20 cellular contexts compared by ENCODE assay signal in genomic region chr15:40990789-40991188, GRCh38. TPM values are rescaled to one million over a fixed set of nuclear protein-coding genes. Genes with fewer than 3 reads are reported as not detected.
DNase-seq lines count a peak whose midpoint lies in the region; ATAC-seq and TF ChIP-seq lines count a peak whose summit lies in the region.
"Had no signal": no experiment of that assay in that cellular context is flagged by ENCODE, and none has a peak within 500 bp of the region (broad histone marks: within the 10 kb centered on the region; RNA-seq: fewer than 3 reads in every experiment).

No MANE protein-coding gene starts in this region.

- H4K91ac ChIP-seq in IMR-90 (ENCODE audit: insufficient read depth, low read depth, low read length) = peak overlapping the region; percentile 81

- H2AK9ac ChIP-seq in IMR-90 (replicated peaks; ENCODE audit: low read depth, low read length, poor library complexity) = no peak overlapping the region

- H3K4me2 ChIP-seq in IMR-90 (ENCODE audit: low read depth, low read length) = no peak overlapping the region

- H3K9me1 ChIP-seq in IMR-90 (ENCODE audit: insufficient read depth, low read length) = peaks cover 15% of the 10 kb centered on the region

- peak overlapping the region; percentile 81; the same call in 1 of the 2 replicates for H3K18ac ChIP-seq in IMR-90 (ENCODE audit: low read depth, low read length)

- DNase-seq in activated CD4-positive, alpha-beta T cell treated with anti-CD3 and anti-CD28 coated beads, Interleukin-2, amount 50 U/mL, for 48 hours = peak; percentile 16 to 31
- DNase-seq in activated CD4-positive, alpha-beta T cell treated with anti-CD3 and anti-CD28 coated beads, Interleukin-2, amount 50 U/mL, for 1 hour = no peak
- DNase-seq in A673 (ENCODE audit: low spot score) (no peak), IMR-90 (no peak), foreskin melanocyte (peak; percentile 88), NCI-H1930 (lab: John Stamatoyannopoulos, UW) (no peak), mucosa of descending colon (no peak)
- DNase-seq: AML-193, Caco-2, EL, H7, Kasumi-1, NCI-H1105, NCI-H1694, NCI-H2107, NCI-H2227 treated with DMSO at 0.1 percent for 48 hours, NCI-H524 had no signal

- CTCF ChIA-PET in A673 (lab: Charles Lee) (interaction anchor here (0.6 kb wide), 1 partner anchor 956 kb away, joined by 3 read pairs; no protein-coding TSS in a partner anchor), IMR-90 (lab: Yijun Ruan, JAX) (no interaction called here)

- H3K27me3 ChIP-seq in A673 (replicated peaks; ENCODE audit: insufficient read depth, low read depth, low read length, poor library complexity) (no peaks in the 10 kb centered on the region), IMR-90 (ENCODE audit: control insufficient read depth, insufficient read depth, low read length) (no peaks in the 10 kb centered on the region)

- H3K27ac ChIP-seq in A673 (ENCODE audit: low read depth, low read length, poor library complexity, severe bottlenecking) (peak overlapping the region; percentile 80), IMR-90 (ENCODE audit: insufficient read depth, low read length) (no peak overlapping the region)

- BruUV-seq in A673 (replicated peaks; lab: Mats Ljungman, UMichigan) (no TSS peak), IMR-90 (replicated peaks; lab: Mats Ljungman, UMichigan) (no TSS peak)

- H2BK15ac ChIP-seq in IMR-90 (ENCODE audit: low read depth, low read length) = peak overlapping the region; percentile 94

- H2BK5ac ChIP-seq in IMR-90 (ENCODE audit: low read depth, low read length, poor library complexity, severe bottlenecking) = peak overlapping the region; percentile 88

- in situ Hi-C loops in IMR-90 (cut with MboI; ENCODE audit: low sequenced_read_pairs) = no loop called here

- H3K79me1 ChIP-seq in IMR-90 (ENCODE audit: low read depth in 1 of 2, low read length in 2 of 2) = peaks cover 30 to 79% of the 10 kb centered on the region in 2 experiments

- peak overlapping the region; percentile 45 for H2BK20ac ChIP-seq in IMR-90 (ENCODE audit: low read depth, low read length)

- dilution Hi-C loops in IMR-90 (cut with HindIII; ENCODE audit: low sequenced_read_pairs, unreplicated experiment) = no loop called here

- H3K9me3 ChIP-seq in A673 (ENCODE audit: low read depth, low read length, poor library complexity, severe bottlenecking) (no peaks in the 10 kb centered on the region), IMR-90 (ENCODE audit: control insufficient read depth, insufficient read depth, low read length) (no peaks in the 10 kb centered on the region), mucosa of descending colon (no peaks in the 10 kb centered on the region)
- H3K9me3 ChIP-seq: Caco-2 had no signal

- H3K4me3 ChIP-seq in A673 (ENCODE audit: low read depth, low read length, poor library complexity, severe bottlenecking) (no peak overlapping the region), IMR-90 (ENCODE audit: insufficient read depth, low read depth, low read length) (no peak overlapping the region), mucosa of descending colon (no peak overlapping the region)

- ATAC-seq in IMR-90 (ENCODE audit: low read depth) (no peak), GM19397 (IDR thresholded peaks at IDR 0.05; ENCODE audit: unreplicated experiment) (no peak), mucosa of descending colon (no peak)
- ATAC-seq: Panc1 had no signal

- peak overlapping the region; percentile 86 for H2BK120ac ChIP-seq in IMR-90 (ENCODE audit: low read depth, low read length)

- peak overlapping the region; percentile 25 to 81; a peak in 3 of 4 replicates for H4K8ac ChIP-seq in IMR-90 (ENCODE audit: low read depth in 2 of 2, low read length in 2 of 2)

- no peaks in the 10 kb centered on the region for H4K20me1 ChIP-seq in IMR-90 (ENCODE audit: insufficient read depth, low read length)

- intact Hi-C loops in A673 (cut with micrococcal nuclease; ENCODE audit: unreplicated experiment) (no loop called here), IMR-90 (cut with micrococcal nuclease) (no loop called here), mucosa of descending colon (cut with DNase I, micrococcal nuclease) (no loop called here)

- 0 out of 2 replicates have a peak overlapping the region, but pooled peaks have one; percentile 16 for H3K56ac ChIP-seq in IMR-90 (ENCODE audit: extremely low read depth, insufficient read depth, low read length)

- H3K14ac ChIP-seq in IMR-90 (replicated peaks; ENCODE audit: low read depth, low read length) = peak overlapping the region; percentile 83

- peaks cover 32% of the 10 kb centered on the region for H3K36me3 ChIP-seq in A673 (ENCODE audit: insufficient read depth, low read length, poor library complexity, severe bottlenecking)
- H3K36me3 ChIP-seq in IMR-90 (ENCODE audit: control insufficient read depth, insufficient read depth, low read length) = peaks cover 21% of the 10 kb centered on the region
- no peaks in the 10 kb centered on the region for H3K36me3 ChIP-seq in mucosa of descending colon (ENCODE audit: low read depth)

- H3K9ac ChIP-seq in IMR-90 (ENCODE audit: low read depth, low read length) = no peak overlapping the region

- TF ChIP-seq POLR2A in IMR-90 (IDR thresholded peaks at IDR 0.05; ENCODE audit: low read depth, low read length) = no peak

- POLR2A ChIA-PET in A673 (lab: Charles Lee; ENCODE audit: low non-redundant PET) = interaction anchor here (0.8 kb wide), 1 partner anchor 125 kb away, joined by 3 read pairs; the partner anchor contains the start of gene INO80
- POLR2A ChIA-PET in IMR-90 (lab: Charles Lee; ENCODE audit: unreplicated experiment) = interaction anchor here (0.9 kb wide), 1 partner anchor 37 kb away, joined by 4 read pairs; the partner anchor contains the start of gene CHAC1

- H2AK5ac ChIP-seq in IMR-90 (ENCODE audit: low read depth, low read length) = peak overlapping the region; percentile 90

- TF ChIP-seq RAD21 in IMR-90 (IDR thresholded peaks at IDR 0.05; ENCODE audit: low read length) = no peak

- H3K4me1 ChIP-seq in A673 (ENCODE audit: insufficient read depth, low read length, poor library complexity, severe bottlenecking) = peaks cover 27% of the 10 kb centered on the region
- H3K4me1 ChIP-seq in IMR-90 (ENCODE audit: control insufficient read depth, insufficient read depth, low read length) = peaks cover 27% of the 10 kb centered on the region
- H3K4me1 ChIP-seq in mucosa of descending colon (ENCODE audit: low read depth) = no peaks in the 10 kb centered on the region
- H3K4me1 ChIP-seq: Caco-2 had no signal

- no peak overlapping the region for H2AFZ ChIP-seq in IMR-90 (replicated peaks; ENCODE audit: low read length, poor library complexity)

- H3K4ac ChIP-seq in IMR-90 (ENCODE audit: low read depth, low read length) = peak overlapping the region; percentile 87

- peak overlapping the region; percentile 16; the same call in 1 of the 2 replicates for H4K5ac ChIP-seq in IMR-90 (ENCODE audit: low read depth, low read length)

- TF ChIP-seq CTCF in A673 (conservative IDR thresholded peaks at IDR 0.05; ENCODE audit: low read depth, low read length) = no peak
- TF ChIP-seq CTCF in IMR-90 (conservative IDR thresholded peaks at IDR 0.05; ENCODE audit: low read depth, low read length) = no peak
- TF ChIP-seq CTCF in mucosa of descending colon (IDR thresholded peaks at IDR 0.05) = no peak

- peak overlapping the region; percentile 39; the same call in 1 of the 2 replicates for H3K23ac ChIP-seq in IMR-90 (ENCODE audit: low read depth, low read length)

- WGBS in IMR-90 (ENCODE audit: extremely low coverage in 2 of 2, insufficient read length in 1 of 2), 2 experiments = no CpG with 5 or more reads among the region's 1 CpG

TF ChIP-seq in IMR-90, 13 proteins besides CTCF, POLR2A, EP300 and RAD21:
- TF ChIP-seq MXI1 (IDR thresholded peaks at IDR 0.05; ENCODE audit: borderline replicate concordance, low read depth, low read length) (no peak), CEBPB (IDR thresholded peaks at IDR 0.05; ENCODE audit: low read depth, low read length) (no peak), MAZ (IDR thresholded peaks at IDR 0.05; ENCODE audit: borderline replicate concordance, low read depth, low read length) (no peak), MAFK (IDR thresholded peaks at IDR 0.05; ENCODE audit: low read depth, low read length) (no peak), RFX5 (IDR thresholded peaks at IDR 0.05; ENCODE audit: low read depth, low read length) (no peak), CHD1 (IDR thresholded peaks at IDR 0.05; ENCODE audit: low read depth, low read length) (no peak)
- TF ChIP-seq, protein P1, sequence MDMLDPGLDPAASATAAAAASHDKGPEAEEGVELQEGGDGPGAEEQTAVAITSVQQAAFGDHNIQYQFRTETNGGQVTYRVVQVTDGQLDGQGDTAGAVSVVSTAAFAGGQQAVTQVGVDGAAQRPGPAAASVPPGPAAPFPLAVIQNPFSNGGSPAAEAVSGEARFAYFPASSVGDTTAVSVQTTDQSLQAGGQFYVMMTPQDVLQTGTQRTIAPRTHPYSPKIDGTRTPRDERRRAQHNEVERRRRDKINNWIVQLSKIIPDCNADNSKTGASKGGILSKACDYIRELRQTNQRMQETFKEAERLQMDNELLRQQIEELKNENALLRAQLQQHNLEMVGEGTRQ (IDR thresholded peaks at IDR 0.05; ENCODE audit: low read depth, low read length) = no peak

RNA-seq across cellular contexts. Expression of gene CHAC1, which starts 37.5 kb away (rescaled TPM):
- total RNA-seq in A673 (2021) = 11.6 and 26.8 TPM in 2 replicates
- total RNA-seq in IMR-90 (2012; rRNA removed) = 41.9 and 51.3 TPM in 2 replicates
- polyA plus RNA-seq in IMR-90 (2012; rRNA removed) = 72.5 and 77.8 TPM in 2 replicates
- 40.3 and 108 TPM in 2 replicates for polyA plus RNA-seq in IMR-90 (2012; cell fraction: cytosol; rRNA removed)
- 31.6 and 74.8 TPM in 2 replicates for polyA plus RNA-seq in IMR-90 (2012; cell fraction: nucleus; rRNA removed; ENCODE audit: low replicate concordance)
- 1 to 10 TPM in 2 of 3 donors, under 1 TPM in 1; 0.69 to 3.1 (median 2.6) TPM for total RNA-seq in mucosa of descending colon
- polyA plus RNA-seq: CD14-positive monocyte had no signal

Comparison
In these comparisons a context has a peak if more than half of its experiments do, and no peak if none do; other contexts are left out.
1. DNase-seq: peak in activated CD4-positive, alpha-beta T cell treated with anti-CD3 and anti-CD28 coated beads, Interleukin-2, amount 50 U/mL, for 48 hours (2 of 2) and foreskin melanocyte (single experiment); none in activated CD4-positive, alpha-beta T cell treated with anti-CD3 and anti-CD28 coated beads, Interleukin-2, amount 50 U/mL, for 1 hour (single experiment), A673 (single experiment), IMR-90 (single experiment), NCI-H1930 (0 of 2) and mucosa of descending colon (0 of 3).